ENCODE assay signal across 9 cellular contexts in the genomic region with DNA sequence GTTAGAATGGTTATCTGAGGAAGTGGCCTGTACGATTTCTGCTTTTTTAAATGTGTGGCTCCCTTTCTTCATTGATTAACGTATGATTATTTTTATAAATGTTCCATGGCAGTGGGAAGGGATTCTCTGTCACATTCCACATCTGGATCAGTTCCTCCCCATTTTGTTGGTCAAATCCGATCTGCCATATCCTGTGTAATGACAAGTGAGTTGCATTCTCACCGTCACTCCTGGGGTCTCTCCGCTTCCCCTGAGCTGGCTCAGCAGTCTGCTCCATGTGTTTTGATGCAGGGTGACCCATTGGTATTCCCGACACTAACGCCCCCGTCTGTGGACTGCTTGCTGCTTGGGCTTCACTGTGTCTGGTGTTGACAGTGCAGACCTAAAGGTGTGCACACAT. TPM values are rescaled to one million over a fixed set of nuclear protein-coding genes. Genes with fewer than 3 reads are reported as not detected.
DNase-seq lines count a peak whose midpoint lies in the region; ATAC-seq and TF ChIP-seq lines count a peak whose summit lies in the region.
"Had no signal": no experiment of that assay in that cellular context is flagged by ENCODE, and none has a peak within 500 bp of the region (broad histone marks: within the 10 kb centered on the region; RNA-seq: fewer than 3 reads in every experiment).

No MANE protein-coding gene starts in this region.

- intact Hi-C loops in activated naive CD4-positive, alpha-beta T cell treated with anti-CD3 and anti-CD28 coated beads for 36 hours (cut with micrococcal nuclease): no loop called here
- intact Hi-C loops in activated T-helper 1 cell treated with anti-CD3 and anti-CD28 coated beads, Interleukin-12 subunit alpha, Interleukin-12 subunit beta, Interleukin-2, Interleukin-4 antibody, amounts not matched to agents 30 ng/mL and 10 ng/mL and 1 ng/mL, durations not matched to agents 14 hours and 24 hours and 36 hours (cut with micrococcal nuclease): no loop called here
- intact Hi-C loops in thyroid gland (cut with DNase I): no loop called here

- WGBS in thyroid gland, 2 donors: 61 to 75% methylated on average over 8 of the region's 8 CpGs

- no peak overlapping the region for H3K4me3 ChIP-seq in thyroid gland (replicated peaks in 1 of 3)
- H3K4me3 ChIP-seq: SK-N-MC had no signal

- peaks cover 57% of the 10 kb centered on the region for H3K4me1 Mint-ChIP-seq in activated naive CD4-positive, alpha-beta T cell treated with anti-CD3 and anti-CD28 coated beads for 36 hours (ENCODE audit: low read depth)
- H3K4me1 Mint-ChIP-seq in activated T-helper 1 cell treated with anti-CD3 and anti-CD28 coated beads, Interleukin-12 subunit alpha, Interleukin-12 subunit beta, Interleukin-2, Interleukin-4 antibody, amounts not matched to agents 30 ng/mL and 10 ng/mL and 1 ng/mL, durations not matched to agents 14 hours and 24 hours and 36 hours (ENCODE audit: low read depth): peaks cover 46% of the 10 kb centered on the region

- H3K4me3 Mint-ChIP-seq in activated naive CD4-positive, alpha-beta T cell treated with anti-CD3 and anti-CD28 coated beads for 36 hours: peak overlapping the region; percentile 22
- H3K4me3 Mint-ChIP-seq in activated T-helper 1 cell treated with anti-CD3 and anti-CD28 coated beads, Interleukin-12 subunit alpha, Interleukin-12 subunit beta, Interleukin-2, Interleukin-4 antibody, amounts not matched to agents 30 ng/mL and 10 ng/mL and 1 ng/mL, durations not matched to agents 14 hours and 24 hours and 36 hours: no peak overlapping the region

- peaks cover 40 to 51% of the 10 kb centered on the region in 2 donors for H3K4me1 ChIP-seq in thyroid gland

- H3K27me3 ChIP-seq in thyroid gland: no peaks in the 10 kb centered on the region

- no peaks in the 10 kb centered on the region for H3K9me3 ChIP-seq in thyroid gland

- CTCF ChIA-PET in activated naive CD4-positive, alpha-beta T cell treated with anti-CD3 and anti-CD28 coated beads for 36 hours (lab: Charles Lee): no interaction called here

- H3K9me3 Mint-ChIP-seq in activated naive CD4-positive, alpha-beta T cell treated with anti-CD3 and anti-CD28 coated beads for 36 hours: no peaks in the 10 kb centered on the region
- H3K9me3 Mint-ChIP-seq in activated T-helper 1 cell treated with anti-CD3 and anti-CD28 coated beads, Interleukin-12 subunit alpha, Interleukin-12 subunit beta, Interleukin-2, Interleukin-4 antibody, amounts not matched to agents 30 ng/mL and 10 ng/mL and 1 ng/mL, durations not matched to agents 14 hours and 24 hours and 36 hours: no peaks in the 10 kb centered on the region

- TF ChIP-seq CTCF in thyroid gland (IDR thresholded peaks at IDR 0.05): no peak

- H3K36me3 ChIP-seq in thyroid gland: peaks cover 16 to 20% of the 10 kb centered on the region in 2 donors

- TF ChIP-seq POLR2A in thyroid gland (IDR thresholded peaks at IDR 0.05): peak in 1 of 2 donors; percentile 11

- peak; percentile 21 for DNase-seq in activated naive CD4-positive, alpha-beta T cell treated with anti-CD3 and anti-CD28 coated beads for 36 hours
- no peak for DNase-seq in activated naive CD4-positive, alpha-beta T cell treated with Interleukin-2 at 50 U/mL for 16 hours
- DNase-seq in activated T-helper 1 cell treated with anti-CD3 and anti-CD28 coated beads, Interleukin-12 subunit alpha, Interleukin-12 subunit beta, Interleukin-2, Interleukin-4 antibody, amounts not matched to agents 30 ng/mL and 10 ng/mL and 1 ng/mL, durations not matched to agents 14 hours and 24 hours and 36 hours (ENCODE audit: low spot score): no peak
- peak; percentile 56 for DNase-seq in left lobe of liver (ENCODE audit: low spot score)
- DNase-seq in thyroid gland: peak; percentile 36 to 53
- no peak for DNase-seq in AG20443 (ENCODE audit: low spot score)
- no peak for DNase-seq in GM03348 (ENCODE audit: low spot score)

- H3K27me3 Mint-ChIP-seq in activated naive CD4-positive, alpha-beta T cell treated with anti-CD3 and anti-CD28 coated beads for 36 hours (ENCODE audit: low read depth): no peaks in the 10 kb centered on the region
- peaks cover 2% of the 10 kb centered on the region for H3K27me3 Mint-ChIP-seq in activated T-helper 1 cell treated with anti-CD3 and anti-CD28 coated beads, Interleukin-12 subunit alpha, Interleukin-12 subunit beta, Interleukin-2, Interleukin-4 antibody, amounts not matched to agents 30 ng/mL and 10 ng/mL and 1 ng/mL, durations not matched to agents 14 hours and 24 hours and 36 hours (ENCODE audit: insufficient read depth)

- ATAC-seq in left lobe of liver (peak; percentile 1), HG03342 (IDR thresholded peaks at IDR 0.05; ENCODE audit: unreplicated experiment) (no peak)

- H3K36me3 Mint-ChIP-seq in activated naive CD4-positive, alpha-beta T cell treated with anti-CD3 and anti-CD28 coated beads for 36 hours (ENCODE audit: low read depth): peaks cover 47% of the 10 kb centered on the region
- H3K36me3 Mint-ChIP-seq in activated T-helper 1 cell treated with anti-CD3 and anti-CD28 coated beads, Interleukin-12 subunit alpha, Interleukin-12 subunit beta, Interleukin-2, Interleukin-4 antibody, amounts not matched to agents 30 ng/mL and 10 ng/mL and 1 ng/mL, durations not matched to agents 14 hours and 24 hours and 36 hours (ENCODE audit: low read depth): peaks cover 34% of the 10 kb centered on the region

- peak overlapping the region; percentile 82 to 100 (median 87) for H3K27ac ChIP-seq in thyroid gland
- H3K27ac ChIP-seq: SK-N-MC had no signal

- H3K27ac Mint-ChIP-seq in activated naive CD4-positive, alpha-beta T cell treated with anti-CD3 and anti-CD28 coated beads for 36 hours: peak overlapping the region; percentile 77
- peak overlapping the region; percentile 87 for H3K27ac Mint-ChIP-seq in activated T-helper 1 cell treated with anti-CD3 and anti-CD28 coated beads, Interleukin-12 subunit alpha, Interleukin-12 subunit beta, Interleukin-2, Interleukin-4 antibody, amounts not matched to agents 30 ng/mL and 10 ng/mL and 1 ng/mL, durations not matched to agents 14 hours and 24 hours and 36 hours

RNA-seq across cellular contexts. Expression of gene NEAT1, which starts 20.4 kb away (rescaled TPM):
- total RNA-seq in activated naive CD4-positive, alpha-beta T cell treated with anti-CD3 and anti-CD28 coated beads for 36 hours: 100 to 1,000 TPM; 693 to 750 TPM
- 507 and 517 TPM in 2 replicates for total RNA-seq in activated T-helper 1 cell treated with anti-CD3 and anti-CD28 coated beads, Interleukin-12 subunit alpha, Interleukin-12 subunit beta, Interleukin-2, Interleukin-4 antibody, amounts not matched to agents 30 ng/mL and 10 ng/mL and 1 ng/mL, durations not matched to agents 14 hours and 24 hours and 36 hours
- total RNA-seq in left lobe of liver (766 TPM), thyroid gland (1,000 to 10,000 TPM in 1 of 4 donors, 100 to 1,000 TPM in 3; 195 to 1,623 (median 652) TPM)

RNA-seq across cellular contexts. Expression of gene MALAT1, which starts 55.9 kb away (rescaled TPM):
- over 10,000 TPM; 10,460 to 10,508 TPM for total RNA-seq in activated naive CD4-positive, alpha-beta T cell treated with anti-CD3 and anti-CD28 coated beads for 36 hours
- 5,323 and 5,421 TPM in 2 replicates for total RNA-seq in activated T-helper 1 cell treated with anti-CD3 and anti-CD28 coated beads, Interleukin-12 subunit alpha, Interleukin-12 subunit beta, Interleukin-2, Interleukin-4 antibody, amounts not matched to agents 30 ng/mL and 10 ng/mL and 1 ng/mL, durations not matched to agents 14 hours and 24 hours and 36 hours
- total RNA-seq in left lobe of liver (2,761 TPM), thyroid gland (over 10,000 TPM; 20,994 to 36,233 (median 26,043) TPM)

RNA-seq across cellular contexts. Expression of gene FRMD8, which starts 56.5 kb away (rescaled TPM):
- 10 to 100 TPM; 38.2 to 40.0 TPM for total RNA-seq in activated naive CD4-positive, alpha-beta T cell treated with anti-CD3 and anti-CD28 coated beads for 36 hours
- 40.5 and 42.3 TPM in 2 replicates for total RNA-seq in activated T-helper 1 cell treated with anti-CD3 and anti-CD28 coated beads, Interleukin-12 subunit alpha, Interleukin-12 subunit beta, Interleukin-2, Interleukin-4 antibody, amounts not matched to agents 30 ng/mL and 10 ng/mL and 1 ng/mL, durations not matched to agents 14 hours and 24 hours and 36 hours
- 9.3 TPM for total RNA-seq in left lobe of liver
- 10 to 100 TPM; 22.5 to 44.9 (median 31.0) TPM for total RNA-seq in thyroid gland

Comparison
In these comparisons a context has a peak if more than half of its experiments do, and no peak if none do; other contexts are left out.
1. DNase-seq: peak in activated naive CD4-positive, alpha-beta T cell treated with anti-CD3 and anti-CD28 coated beads for 36 hours (single experiment), left lobe of liver (single experiment) and thyroid gland (2 of 2); none in activated naive CD4-positive, alpha-beta T cell treated with Interleukin-2 at 50 U/mL for 16 hours (single experiment), activated T-helper 1 cell treated with anti-CD3 and anti-CD28 coated beads, Interleukin-12 subunit alpha, Interleukin-12 subunit beta, Interleukin-2, Interleukin-4 antibody, amounts not matched to agents 30 ng/mL and 10 ng/mL and 1 ng/mL, durations not matched to agents 14 hours and 24 hours and 36 hours (single experiment), AG20443 (single experiment) and GM03348 (single experiment).